ENCODE assay signal across 16 cellular contexts in genomic region chr3:49872801-49873281, GRCh38. TPM values are rescaled to one million over a fixed set of nuclear protein-coding genes. Genes with fewer than 3 reads are reported as not detected.
DNase-seq lines count a peak whose midpoint lies in the region; ATAC-seq and TF ChIP-seq lines count a peak whose summit lies in the region.
"Had no signal": no experiment of that assay in that cellular context is flagged by ENCODE, and none has a peak within 500 bp of the region (broad histone marks: within the 10 kb centered on the region; RNA-seq: fewer than 3 reads in every experiment).

No MANE protein-coding gene starts in this region.

- no peak for ATAC-seq in Right ventricle myocardium inferior
- no peak for ATAC-seq in left cardiac atrium
- ATAC-seq in stimulated activated memory B cell treated with anti-CD40 and anti-IgM and Interleukin-4, amounts not matched to agents 10 μg/mL and 1 μg/mL and 100 μg/mL, for 72 hours: peak; percentile 60
- ATAC-seq: CD8-positive, alpha-beta T cell had no signal

- H4K8ac ChIP-seq in H9 (replicated peaks; ENCODE audit: insufficient read length, low read depth, low read length): no peak overlapping the region

- H3K4me1 Mint-ChIP-seq in brain (peaks cover 38% of the 10 kb centered on the region), H9 (peaks cover 13 to 19% of the 10 kb centered on the region in 2 experiments)
- peaks cover 9% of the 10 kb centered on the region for H3K4me1 Mint-ChIP-seq in stimulated activated memory B cell treated with anti-CD40 and anti-IgM and Interleukin-4, amounts not matched to agents 10 μg/mL and 1 μg/mL and 100 μg/mL, for 72 hours
- H3K4me1 Mint-ChIP-seq: activated naive CD8-positive, alpha-beta T cell treated with anti-CD3 and anti-CD28 coated beads, Interleukin-2, amount 10 ng/mL, durations not matched to agents 7 days and 5 days had no signal

- no peak overlapping the region for H3K14ac ChIP-seq in H9 (ENCODE audit: insufficient read depth, low read length)

- H3K18ac ChIP-seq in H9 (ENCODE audit: insufficient read length, low read depth, low read length): no peak overlapping the region

- H2BK120ac ChIP-seq in H9 (ENCODE audit: low read depth, low read length, poor library complexity, severe bottlenecking): no peak overlapping the region

- no peak overlapping the region for H3K56ac ChIP-seq in H9 (ENCODE audit: insufficient read length, low read depth, low read length)

- no peak overlapping the region for H4K5ac ChIP-seq in H9 (ENCODE audit: insufficient read length, low read depth, low read length)

- no peaks in the 10 kb centered on the region for H3K9me3 ChIP-seq in H9 (ENCODE audit: control insufficient read depth, low read depth, low read length)

- intact Hi-C loops in Right ventricle myocardium inferior (cut with DNase I) (no loop called here), left cardiac atrium (cut with DNase I) (no loop called here)

- peaks cover 7% of the 10 kb centered on the region for H3K23me2 ChIP-seq in H9 (ENCODE audit: insufficient read length, low read depth, low read length, poor library complexity, severe bottlenecking)

- H3K4me1 ChIP-seq in H9 (ENCODE audit: insufficient read depth, low read length): peaks cover 5% of the 10 kb centered on the region; the same call in 1 of the 2 replicates

- no peaks in the 10 kb centered on the region for H3K27me3 ChIP-seq in H9 (ENCODE audit: insufficient read depth, low read length)

- TF ChIP-seq CTCF in brain (conservative IDR thresholded peaks at IDR 0.05) (no peak), H9 (conservative IDR thresholded peaks at IDR 0.05) (no peak)

- WGBS in H9 (ENCODE audit: extremely low coverage, insufficient read length, low lambda C conversion rate): no CpG with 5 or more reads among the region's 4 CpGs

- no peak overlapping the region for H2AFZ ChIP-seq in H9 (ENCODE audit: low read length)

- H2AK5ac ChIP-seq in H9 (ENCODE audit: insufficient read length, low read length): no peak overlapping the region

- H3K4me3 Mint-ChIP-seq in brain (no peak overlapping the region), H9 (no peak overlapping the region)
- no peak overlapping the region for H3K4me3 Mint-ChIP-seq in stimulated activated memory B cell treated with anti-CD40 and anti-IgM and Interleukin-4, amounts not matched to agents 10 μg/mL and 1 μg/mL and 100 μg/mL, for 72 hours
- H3K4me3 Mint-ChIP-seq: activated naive CD8-positive, alpha-beta T cell treated with anti-CD3 and anti-CD28 coated beads, Interleukin-2, amount 10 ng/mL, durations not matched to agents 7 days and 5 days; CD8-positive, alpha-beta T cell; type B pancreatic cell had no signal

- no peak overlapping the region for H4K91ac ChIP-seq in H9 (ENCODE audit: insufficient read length, low read depth, low read length)

- no peaks in the 10 kb centered on the region for H3K79me2 ChIP-seq in H9 (ENCODE audit: insufficient read depth, low read length)

- H2BK12ac ChIP-seq in H9 (ENCODE audit: insufficient read length, low read depth, low read length): no peak overlapping the region

- no peak overlapping the region for H3K9ac ChIP-seq in H9 (ENCODE audit: extremely low read depth, insufficient read length, low read length)

- no peak overlapping the region for H3T11ph ChIP-seq in H9 (ENCODE audit: low read length)

- H3K36me3 Mint-ChIP-seq in brain (no peaks in the 10 kb centered on the region), H9 (ENCODE audit: insufficient read depth in 1 of 3, low read depth in 3 of 3) (no peaks in the 10 kb centered on the region)
- no peaks in the 10 kb centered on the region for H3K36me3 Mint-ChIP-seq in stimulated activated memory B cell treated with anti-CD40 and anti-IgM and Interleukin-4, amounts not matched to agents 10 μg/mL and 1 μg/mL and 100 μg/mL, for 72 hours
- H3K36me3 Mint-ChIP-seq: activated naive CD8-positive, alpha-beta T cell treated with anti-CD3 and anti-CD28 coated beads, Interleukin-2, amount 10 ng/mL, durations not matched to agents 7 days and 5 days; CD8-positive, alpha-beta T cell; type B pancreatic cell had no signal

- H3K27ac Mint-ChIP-seq in brain (peak overlapping the region in 4 of 5 experiments; percentile 77 to 93 (median 84)), H9 (no peak overlapping the region)
- H3K27ac Mint-ChIP-seq in stimulated activated memory B cell treated with anti-CD40 and anti-IgM and Interleukin-4, amounts not matched to agents 10 μg/mL and 1 μg/mL and 100 μg/mL, for 72 hours: peak overlapping the region; percentile 42
- H3K27ac Mint-ChIP-seq: activated naive CD8-positive, alpha-beta T cell treated with anti-CD3 and anti-CD28 coated beads, Interleukin-2, amount 10 ng/mL, durations not matched to agents 7 days and 5 days; CD8-positive, alpha-beta T cell; type B pancreatic cell had no signal

- no peaks in the 10 kb centered on the region for H3K79me1 ChIP-seq in H9 (ENCODE audit: insufficient read depth, low read depth, low read length, poor library complexity, severe bottlenecking)

- peak; percentile 43 for DNase-seq in Right ventricle myocardium inferior (ENCODE audit: missing footprints)
- DNase-seq in left cardiac atrium: no peak
- peak; percentile 61 to 86 for DNase-seq in NOMO-1 (lab: John Stamatoyannopoulos, UW; ENCODE audit: unreplicated experiment in 2 of 2)
- no peak for DNase-seq in H9
- no peak for DNase-seq in NCI-H1694 (lab: John Stamatoyannopoulos, UW)
- no peak for DNase-seq in DMS153 (lab: John Stamatoyannopoulos, UW)
- DNase-seq: activated naive CD8-positive, alpha-beta T cell treated with anti-CD3 and anti-CD28 coated beads, Interleukin-2, amount 10 ng/mL, durations not matched to agents 7 days and 5 days; MM.1S; retina had no signal

- H3K4ac ChIP-seq in H9 (ENCODE audit: low read depth, low read length): no peak overlapping the region

- H2BK20ac ChIP-seq in H9 (ENCODE audit: low read depth, low read length, poor library complexity, severe bottlenecking): no peak overlapping the region

- H3K9me3 Mint-ChIP-seq in brain: peaks cover 0 to 10% (median 0%) of the 10 kb centered on the region in 5 experiments
- H3K9me3 Mint-ChIP-seq in stimulated activated memory B cell treated with anti-CD40 and anti-IgM and Interleukin-4, amounts not matched to agents 10 μg/mL and 1 μg/mL and 100 μg/mL, for 72 hours: no peaks in the 10 kb centered on the region
- H3K9me3 Mint-ChIP-seq in H9: no peaks in the 10 kb centered on the region
- H3K9me3 Mint-ChIP-seq: activated naive CD8-positive, alpha-beta T cell treated with anti-CD3 and anti-CD28 coated beads, Interleukin-2, amount 10 ng/mL, durations not matched to agents 7 days and 5 days; CD8-positive, alpha-beta T cell; type B pancreatic cell had no signal

- H2BK5ac ChIP-seq in H9 (ENCODE audit: insufficient read length, low read length): no peak overlapping the region

- no peaks in the 10 kb centered on the region for H4K20me1 ChIP-seq in H9 (ENCODE audit: control insufficient read depth, insufficient read depth, insufficient read length)

- no peak overlapping the region for H3K27ac ChIP-seq in H9 (ENCODE audit: insufficient read length, low read depth, low read length)

- H3K4me2 ChIP-seq in H9 (ENCODE audit: insufficient read depth, insufficient read length, low read length): no peak overlapping the region

- H3K23ac ChIP-seq in H9 (ENCODE audit: insufficient read length, low read depth, low read length): no peak overlapping the region

- H2BK15ac ChIP-seq in H9 (ENCODE audit: low read depth, low read length): no peak overlapping the region

- H3K27me3 Mint-ChIP-seq in brain: peaks cover 6% of the 10 kb centered on the region
- peaks cover 38% of the 10 kb centered on the region for H3K27me3 Mint-ChIP-seq in stimulated activated memory B cell treated with anti-CD40 and anti-IgM and Interleukin-4, amounts not matched to agents 10 μg/mL and 1 μg/mL and 100 μg/mL, for 72 hours
- H3K27me3 Mint-ChIP-seq in H9 (ENCODE audit: low read depth): peaks cover 32% of the 10 kb centered on the region

RNA-seq across cellular contexts. Expression of gene CAMKV, which starts 3.1 kb away (rescaled TPM):
- total RNA-seq in Right ventricle myocardium inferior (not detected), left cardiac atrium (not detected), H9 (2021) (50.4 and 54.2 TPM in 2 replicates)
- polyA plus RNA-seq in brain (ENCODE audit: insufficient read depth, low read depth, low replicate concordance): 28.5 TPM
- total RNA-seq: activated naive CD8-positive, alpha-beta T cell treated with anti-CD3 and anti-CD28 coated beads, Interleukin-2, amount 10 ng/mL, durations not matched to agents 7 days and 5 days; CD8-positive, alpha-beta T cell; glomerular endothelial cell; H4 had no signal
- polyA plus RNA-seq: lung had no signal

RNA-seq across cellular contexts. Expression of gene TRAIP, which starts 16.5 kb away (rescaled TPM):
- total RNA-seq in Right ventricle myocardium inferior: 2.5 TPM
- 1 to 10 TPM; 1.4 to 1.7 TPM for total RNA-seq in left cardiac atrium
- 6.8 TPM for polyA plus RNA-seq in brain (ENCODE audit: insufficient read depth, low read depth, low replicate concordance)
- 30.9 and 36.7 TPM in 2 replicates for total RNA-seq in H9 (2021)

RNA-seq across cellular contexts. Expression of gene MST1R, which starts 30.8 kb away (rescaled TPM):
- 1.2 TPM for total RNA-seq in Right ventricle myocardium inferior
- total RNA-seq in left cardiac atrium: 1 to 10 TPM; 1.7 to 1.8 TPM
- polyA plus RNA-seq in brain (ENCODE audit: insufficient read depth, low read depth, low replicate concordance): 1.6 TPM
- total RNA-seq in H9 (2021): 4.9 and 5.3 TPM in 2 replicates

RNA-seq across cellular contexts. Expression of gene MON1A, which starts 56.8 kb away (rescaled TPM):
- 7.7 TPM for total RNA-seq in Right ventricle myocardium inferior
- total RNA-seq in left cardiac atrium: 1 to 10 TPM; 7.3 to 9.4 TPM
- polyA plus RNA-seq in brain (ENCODE audit: insufficient read depth, low read depth, low replicate concordance): 16.9 TPM
- 10.0 and 10.9 TPM in 2 replicates for total RNA-seq in H9 (2021)

RNA-seq across cellular contexts. Expression of gene UBA7, which starts 59.1 kb away (rescaled TPM):
- 23.1 TPM for total RNA-seq in Right ventricle myocardium inferior
- total RNA-seq in left cardiac atrium: 10 to 100 TPM; 23.9 to 31.0 TPM
- polyA plus RNA-seq in brain (ENCODE audit: insufficient read depth, low read depth, low replicate concordance): 3.4 TPM
- 0.85 and 1.0 TPM in 2 replicates for total RNA-seq in H9 (2021)

Comparison
In these comparisons a context has a peak if more than half of its experiments do, and no peak if none do; other contexts are left out.
1. DNase-seq: peak in Right ventricle myocardium inferior (single experiment) and NOMO-1 (2 of 2); none in left cardiac atrium (single experiment), H9 (single experiment), NCI-H1694 (single experiment) and DMS153 (single experiment).
2. H3K27ac Mint-ChIP-seq: peak in brain (4 of 5) and stimulated activated memory B cell treated with anti-CD40 and anti-IgM and Interleukin-4, amounts not matched to agents 10 μg/mL and 1 μg/mL and 100 μg/mL, for 72 hours (single experiment); none in H9 (0 of 3).
3. RNA of gene CAMKV, which starts 3.1 kb away (total RNA-seq): 50.4 to 54.2 TPM in H9; not detected in Right ventricle myocardium inferior (single experiment) and not detected in left cardiac atrium; every median in the first group is over 10 times any median in the second.